In the genomic region with DNA sequence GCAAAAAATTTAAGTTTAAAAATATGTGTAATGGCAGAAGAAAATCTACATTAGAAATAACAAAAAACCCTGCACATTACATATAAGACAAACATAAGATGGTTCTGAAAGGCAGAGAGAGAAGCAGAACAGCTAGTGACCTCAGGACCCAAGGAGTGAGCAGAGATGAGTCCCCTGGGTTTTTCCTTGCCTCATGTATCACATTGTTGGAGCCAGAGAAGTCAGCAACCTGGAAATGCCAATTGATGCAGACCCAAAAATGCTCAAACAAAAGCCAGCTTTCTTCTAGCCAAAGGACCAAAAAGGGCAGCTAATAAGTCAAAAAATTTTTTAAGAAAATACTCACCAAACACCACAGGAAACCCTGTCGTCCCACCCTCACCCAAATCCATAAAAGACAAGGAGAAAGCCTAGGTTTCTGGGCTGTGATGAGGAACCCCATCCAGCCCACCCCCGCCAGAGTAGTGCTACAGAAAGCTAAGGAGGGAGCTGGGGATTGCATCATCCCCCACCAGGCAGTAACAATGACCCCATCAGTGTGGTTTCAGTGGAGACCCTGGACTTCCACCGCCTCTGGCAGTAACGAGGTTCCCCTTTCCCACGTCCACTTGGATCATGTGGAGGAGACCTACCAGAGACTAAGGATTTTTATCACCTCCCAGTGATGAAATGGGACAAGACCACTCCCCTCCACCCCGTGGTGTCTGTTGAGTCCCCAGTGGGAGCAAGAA, we compare ENCODE assay signal across 16 cellular contexts.
"Had no signal": no experiment of that assay in that cellular context is flagged by ENCODE, and none has a peak within 500 bp of the region (broad histone marks: within the 10 kb centered on the region; RNA-seq: fewer than 3 reads in every experiment).

No MANE protein-coding gene starts in this region.

- H3K4me3 ChIP-seq: adrenal gland, neural progenitor cell, ovary had no signal

- H2AFZ ChIP-seq: neural progenitor cell had no signal

- H3K4me2 ChIP-seq: neural progenitor cell had no signal

- DNase-seq: activated B cell treated with CpG ODN at 0.5 μM for 24 hours; activated CD4-positive, alpha-beta T cell treated with anti-CD3 and anti-CD28 coated beads for 48 hours; activated CD8-positive, alpha-beta memory T cell treated with anti-CD3 and anti-CD28 coated beads, Interleukin-2, amount 50 U/mL, for 4 hours; activated CD8-positive, alpha-beta T cell treated with anti-CD3 and anti-CD28 coated beads, Interleukin-2, amount 10 ng/mL, durations not matched to agents 7 days and 5 days; activated effector memory CD4-positive, alpha-beta T cell treated with anti-CD3 and anti-CD28 coated beads, Interleukin-2, amount 50 U/mL, for 16 hours; activated T-cell treated with anti-CD3 and anti-CD28 coated beads, Interleukin-2, amount 50 U/mL, for 48 hours; adrenal gland; caudate nucleus; erythroblast; ovary; stimulated activated CD4-positive, alpha-beta T cell treated with anti-CD3 and anti-CD28 coated beads, Interleukin-2, amount 100 ng/mL, for 48 hours; T-helper 17 cell had no signal

- ATAC-seq: activated CD8-positive, alpha-beta T cell treated with anti-CD3 and anti-CD28 coated beads, Interleukin-2, amount 10 ng/mL, durations not matched to agents 7 days and 5 days; stimulated activated memory B cell treated with anti-CD40 and anti-IgM and Interleukin-4, amounts not matched to agents 10 μg/mL and 1 μg/mL and 100 μg/mL, for 72 hours; T-helper 17 cell had no signal

- H3K4me1 ChIP-seq: adrenal gland, neural progenitor cell had no signal

- H3K36me3 ChIP-seq: adrenal gland, neural progenitor cell, ovary had no signal

- H3K27ac ChIP-seq: adrenal gland, neural progenitor cell, ovary had no signal

- H3K27me3 ChIP-seq: adrenal gland, neural progenitor cell, ovary had no signal

- H3K9me3 ChIP-seq: adrenal gland, ovary had no signal

- FAIRE-seq: colon, keratinocyte had no signal

- H3K9ac ChIP-seq: neural progenitor cell had no signal
